Comparison of ENCODE assay signal across 15 cellular contexts in the genomic region with DNA sequence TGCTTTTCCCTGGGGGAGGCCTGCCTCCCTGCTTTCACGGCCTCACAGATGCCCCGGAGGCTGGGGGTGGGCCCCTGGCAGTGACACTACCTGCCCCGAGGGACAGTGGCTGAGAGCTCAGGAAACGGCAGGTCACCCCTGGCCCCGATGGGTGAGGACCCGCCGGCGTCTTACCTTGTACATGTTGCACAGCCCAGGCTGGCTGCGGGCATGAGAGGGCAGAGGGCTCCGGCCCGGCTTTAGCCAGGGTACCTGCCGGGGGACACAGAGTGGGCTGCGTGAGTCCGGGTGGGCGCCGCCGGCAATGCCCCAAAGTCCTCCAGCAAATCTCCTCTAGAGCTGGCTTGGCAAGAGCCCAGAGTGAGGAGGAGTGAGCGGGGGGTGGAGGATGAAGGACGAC.
"Had no signal": no experiment of that assay in that cellular context is flagged by ENCODE, and none has a peak within 500 bp of the region (broad histone marks: within the 10 kb centered on the region; RNA-seq: fewer than 3 reads in every experiment).

No MANE protein-coding gene starts in this region.

- H3K27me3 ChIP-seq: gastrocnemius medialis, heart left ventricle, ovary, SJCRH30, upper lobe of left lung had no signal

- ATAC-seq: gastrocnemius medialis, heart left ventricle, sciatic nerve had no signal

- H3K27ac Mint-ChIP-seq: activated CD4-positive, alpha-beta memory T cell treated with anti-CD3 and anti-CD28 coated beads for 36 hours; mesothelial cell of epicardium had no signal

- H3K4me1 ChIP-seq: SJCRH30 had no signal

- H3K9me3 ChIP-seq: gastrocnemius medialis, heart left ventricle, ovary, SJCRH30, upper lobe of left lung had no signal

- H3K4me3 Mint-ChIP-seq: activated CD4-positive, alpha-beta memory T cell treated with anti-CD3 and anti-CD28 coated beads for 36 hours; mesothelial cell of epicardium; neural crest cell had no signal

- H3K4me3 ChIP-seq: gastrocnemius medialis, heart left ventricle, lung, ovary, SJCRH30, upper lobe of left lung had no signal

- H3K36me3 ChIP-seq: gastrocnemius medialis, ovary, SJCRH30 had no signal

- H3K36me3 Mint-ChIP-seq: activated CD4-positive, alpha-beta memory T cell treated with anti-CD3 and anti-CD28 coated beads for 36 hours; mesothelial cell of epicardium had no signal

- H3K27me3 Mint-ChIP-seq: activated CD4-positive, alpha-beta memory T cell treated with anti-CD3 and anti-CD28 coated beads for 36 hours had no signal

- DNase-seq: activated CD4-positive, alpha-beta memory T cell treated with anti-CD3 and anti-CD28 coated beads for 36 hours; activated gamma-delta T cell; anterior cingulate cortex; dermis blood vessel endothelial cell; erythroblast; gastrocnemius medialis; heart left ventricle; ovary; SJCRH30; T-helper 9 cell; upper lobe of left lung had no signal

- H3K9me3 Mint-ChIP-seq: activated CD4-positive, alpha-beta memory T cell treated with anti-CD3 and anti-CD28 coated beads for 36 hours; mesothelial cell of epicardium; neural crest cell had no signal

- H3K27ac ChIP-seq: gastrocnemius medialis, heart left ventricle, ovary, SJCRH30, upper lobe of left lung had no signal
